In the genomic region with DNA sequence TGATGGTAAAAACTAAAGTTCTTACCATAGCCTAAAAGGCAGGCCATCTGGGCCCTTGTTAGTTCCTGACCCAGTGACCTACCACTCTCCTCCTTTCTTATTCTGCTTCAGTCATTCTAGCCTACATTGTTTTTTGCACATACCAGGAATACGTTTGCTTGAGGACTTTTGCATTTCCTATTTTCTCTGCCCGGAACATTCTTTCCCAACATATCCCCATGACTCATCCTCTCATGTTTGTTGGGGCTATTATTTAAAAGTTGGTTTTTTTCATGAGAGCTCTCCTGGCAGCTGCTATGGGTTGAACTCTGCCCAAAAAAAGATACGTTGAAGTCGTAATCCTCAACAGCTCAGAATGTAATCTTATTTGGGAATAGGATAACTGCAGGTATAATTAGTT, we compare ENCODE assay signal across 15 cellular contexts.
DNase-seq lines count a peak whose midpoint lies in the region; ATAC-seq and TF ChIP-seq lines count a peak whose summit lies in the region.
"Had no signal": no experiment of that assay in that cellular context is flagged by ENCODE, and none has a peak within 500 bp of the region (broad histone marks: within the 10 kb centered on the region; RNA-seq: fewer than 3 reads in every experiment).

No MANE protein-coding gene starts in this region.

- DNase-seq in LHCN-M2 (ENCODE audit: low read depth) (peak; percentile 91), brain microvascular endothelial cell (peak; percentile 9), left ventricle myocardium superior (no peak), retinal pigment epithelial cell (ENCODE audit: low read depth) (peak; percentile 50), putamen (ENCODE audit: low spot score) (no peak), HCEC 1CT (no peak), stomach (no peak)
- no peak for DNase-seq in stimulated activated CD4-positive, alpha-beta T cell treated with anti-CD3 and anti-CD28 coated beads, Interleukin-12 subunit alpha, Interleukin-12 subunit beta, amount 100 ng/mL, for 4 hours
- DNase-seq: activated CD8-positive, alpha-beta T cell treated with anti-CD3 and anti-CD28 coated beads for 36 hours; effector CD4-positive, alpha-beta T cell; naive thymus-derived CD8-positive, alpha-beta T cell; NCI-H1105; stimulated activated naive CD8-positive, alpha-beta T cell treated with anti-CD3 and anti-CD28 coated beads, Interleukin-15, Interleukin-2, amounts not matched to agents 100 U/mL and 50 U/mL, for 24 hours had no signal

- H3K27ac ChIP-seq in brain microvascular endothelial cell (no peak overlapping the region), stomach (peak overlapping the region in 1 of 5 donors; percentile 13)

- no peaks in the 10 kb centered on the region for H3K4me1 ChIP-seq in stomach
- H3K4me1 ChIP-seq: ascending aorta, HAP-1 had no signal

- peak; percentile 74 for ATAC-seq in left ventricle myocardium superior
- ATAC-seq: activated CD8-positive, alpha-beta T cell treated with anti-CD3 and anti-CD28 coated beads for 36 hours; naive thymus-derived CD8-positive, alpha-beta T cell; stimulated activated naive CD8-positive, alpha-beta T cell treated with anti-CD3 and anti-CD28 coated beads, Interleukin-15, Interleukin-2, amounts not matched to agents 100 U/mL and 50 U/mL, for 24 hours had no signal

- in situ Hi-C loops in brain microvascular endothelial cell (cut with HindIII; ENCODE audit: low pct_ligation_motif_present, low sequenced_read_pairs) = no loop called here

- no peak for TF ChIP-seq POLR2A in stomach (IDR thresholded peaks at IDR 0.05)

- intact Hi-C loops in left ventricle myocardium superior (cut with micrococcal nuclease) = no loop called here
- intact Hi-C loops in stomach (cut with DNase I; ENCODE audit: low total_unique reads) = no loop called here

- H3K27me3 ChIP-seq in brain microvascular endothelial cell (replicated peaks) = no peaks in the 10 kb centered on the region
- H3K27me3 ChIP-seq in stomach = no peaks in the 10 kb centered on the region
- H3K27me3 ChIP-seq: ascending aorta had no signal

- WGBS in stomach, 5 donors = 39 to 54% (median 51%) methylated on average over 4 of the region's 4 CpGs

- H3K9me3 ChIP-seq in stomach = peaks cover 0 to 9% (median 3%) of the 10 kb centered on the region in 4 donors
- H3K9me3 ChIP-seq: ascending aorta, HAP-1 had no signal

- TF ChIP-seq CTCF in brain microvascular endothelial cell (IDR thresholded peaks at IDR 0.05; ENCODE audit: low read depth, low read length, missing control alignments) (no peak), retinal pigment epithelial cell (conservative IDR thresholded peaks at IDR 0.05; ENCODE audit: low read depth, low read length) (no peak), stomach (IDR thresholded peaks at IDR 0.05) (no peak)

- no peak overlapping the region for H3K4me3 ChIP-seq in brain microvascular endothelial cell (ENCODE audit: low read depth, low read length)
- no peak overlapping the region for H3K4me3 ChIP-seq in retinal pigment epithelial cell (ENCODE audit: low read length)
- no peak overlapping the region for H3K4me3 ChIP-seq in stomach
- H3K4me3 ChIP-seq: ascending aorta, HAP-1 had no signal

- H3K36me3 ChIP-seq in brain microvascular endothelial cell (replicated peaks) = no peaks in the 10 kb centered on the region
- H3K36me3 ChIP-seq in stomach = no peaks in the 10 kb centered on the region
- H3K36me3 ChIP-seq: ascending aorta, HAP-1 had no signal

- no peak for TF ChIP-seq EP300 in stomach (IDR thresholded peaks at IDR 0.05)

Comparison
In these comparisons a context has a peak if more than half of its experiments do, and no peak if none do; other contexts are left out.
1. DNase-seq: peak in LHCN-M2 (single experiment), brain microvascular endothelial cell (single experiment) and retinal pigment epithelial cell (single experiment); none in left ventricle myocardium superior (single experiment), putamen (single experiment), HCEC 1CT (single experiment), stomach (single experiment) and stimulated activated CD4-positive, alpha-beta T cell treated with anti-CD3 and anti-CD28 coated beads, Interleukin-12 subunit alpha, Interleukin-12 subunit beta, amount 100 ng/mL, for 4 hours (single experiment).